Comparison of ENCODE assay signal across 8 cellular contexts in genomic region chr10:93702278-93703001, GRCh38. TPM values are rescaled to one million over a fixed set of nuclear protein-coding genes. Genes with fewer than 3 reads are reported as not detected.
DNase-seq lines count a peak whose midpoint lies in the region; ATAC-seq and TF ChIP-seq lines count a peak whose summit lies in the region.

Gene FRA10AC1 (minus strand): TSS chr10:93702592. CDS start chr10:93700106, 2,486 bp downstream.

- peak within 1 kb of the TSS; percentile 58 to 74 (median 66) for H3K4me3 ChIP-seq in upper lobe of left lung

- H3K27me3 ChIP-seq in upper lobe of left lung: no peaks in the 10 kb centered on the region

- 0% methylated on average over 51 of the region's 51 CpGs for WGBS in adipose tissue, 3 donors
- WGBS in upper lobe of left lung, 2 donors: 0% methylated on average over 20 to 42 of the region's 51 CpGs

- peaks cover 10 to 20% (median 15%) of the 10 kb centered on the region in 4 donors for H3K4me1 ChIP-seq in upper lobe of left lung

- peak in 3 of 4 donors; percentile 30 to 72 (median 52) for TF ChIP-seq POLR2A in upper lobe of left lung (IDR thresholded peaks at IDR 0.05)

- H3K36me3 ChIP-seq in upper lobe of left lung: peaks cover 0 to 20% (median 6%) of the 10 kb centered on the region in 4 donors

- no peaks in the 10 kb centered on the region for H3K9me3 ChIP-seq in upper lobe of left lung

- ATAC-seq in HG02678 (IDR thresholded peaks at IDR 0.05; ENCODE audit: unreplicated experiment) (peak; percentile 80), left cardiac atrium (peak; percentile 99), upper lobe of left lung (ENCODE audit: low FRiP score in 2 of 2) (peak; percentile 98 to 99)

- H3K27ac ChIP-seq in adipose tissue (ENCODE audit: low read depth, low read length): peak within 1 kb of the TSS; percentile 51
- peak within 1 kb of the TSS; percentile 81 to 89 (median 86) for H3K27ac ChIP-seq in upper lobe of left lung

- TF ChIP-seq CTCF in GM12874 (IDR thresholded peaks at IDR 0.05; ENCODE audit: insufficient read depth, low read depth, low read length): peak; percentile 66
- TF ChIP-seq CTCF in upper lobe of left lung (IDR thresholded peaks at IDR 0.05): peak; percentile 36 to 89 (median 62)

- DNase-seq in NCI-H128 (lab: John Stamatoyannopoulos, UW; ENCODE audit: unreplicated experiment): peak; percentile 85
- peak; percentile 48 to 82 for DNase-seq in SW 1271 (lab: John Stamatoyannopoulos, UW)
- DNase-seq in left cardiac atrium: peak; percentile 92
- DNase-seq in posterior cingulate gyrus: peak; percentile 88 to 98 (median 92)
- peak; percentile 94 to 97 for DNase-seq in upper lobe of left lung

- TF ChIP-seq EP300 in upper lobe of left lung (IDR thresholded peaks at IDR 0.05): peak in 1 of 4 donors; percentile 80

- intact Hi-C loops in left cardiac atrium (cut with DNase I): loop anchor here in 1 of 2 donors (5.0 kb wide), 1 partner anchor 110 kb away; no protein-coding TSS in a partner anchor
- intact Hi-C loops in posterior cingulate gyrus (cut with DNase I): loop anchor here (1.0 to 2.0 kb wide), 2 partner anchors 56 to 114 kb away; no protein-coding TSS in a partner anchor

RNA-seq across cellular contexts. Expression of gene FRA10AC1, which starts in this region (rescaled TPM):
- polyA plus RNA-seq in adipose tissue: 10 to 100 TPM in 1 of 3 donors, 1 to 10 TPM in 2; 6.4 to 12.4 (median 6.7) TPM
- total RNA-seq in left cardiac atrium (10 to 100 TPM; 14.8 to 16.5 TPM), upper lobe of left lung (10 to 100 TPM in 3 of 6 donors, 1 to 10 TPM in 3; 7.4 to 28.9 (median 12.2) TPM)

Comparison
In these comparisons a context has a peak if more than half of its experiments do, and no peak if none do; other contexts are left out.
1. Peak in every context shown above with its lines: DNase-seq, ATAC-seq, H3K4me3 ChIP-seq and H3K27ac ChIP-seq.